Comparison of ENCODE assay signal across 1 cellular context in genomic region chr2:95061601-95062183, GRCh38.
TF ChIP-seq lines count a peak whose summit lies in the region.

No MANE protein-coding gene starts in this region.

TF ChIP-seq in WTC11, 78 proteins besides CTCF, POLR2A, EP300 and RAD21 (continued from another document):
- no peak for TF ChIP-seq PRDM15 (CRISPR knock-in tag; IDR thresholded peaks at IDR 0.05)
